In genomic region chr12:9933966-9934365, GRCh38 we compare ENCODE assay signal across 17 cellular contexts. TPM values are rescaled to one million over a fixed set of nuclear protein-coding genes. Genes with fewer than 3 reads are reported as not detected.
DNase-seq lines count a peak whose midpoint lies in the region; ATAC-seq and TF ChIP-seq lines count a peak whose summit lies in the region.
"Had no signal": no experiment of that assay in that cellular context is flagged by ENCODE, and none has a peak within 500 bp of the region (broad histone marks: within the 10 kb centered on the region; RNA-seq: fewer than 3 reads in every experiment).

No MANE protein-coding gene starts in this region.

- no peak overlapping the region for H3K4me3 Mint-ChIP-seq in activated CD4-positive, alpha-beta memory T cell treated with anti-CD3 and anti-CD28 coated beads for 36 hours
- H3K4me3 Mint-ChIP-seq: CD4-positive, alpha-beta T cell; GM23338; HFFc6 had no signal

- H3K27ac Mint-ChIP-seq in activated CD4-positive, alpha-beta memory T cell treated with anti-CD3 and anti-CD28 coated beads for 36 hours, result no peak overlapping the region
- H3K27ac Mint-ChIP-seq: CD4-positive, alpha-beta T cell; GM23338; HFFc6 had no signal

- no peaks in the 10 kb centered on the region for H3K36me3 Mint-ChIP-seq in activated CD4-positive, alpha-beta memory T cell treated with anti-CD3 and anti-CD28 coated beads for 36 hours

- no peak for ATAC-seq in GM21737 (IDR thresholded peaks at IDR 0.05; ENCODE audit: unreplicated experiment)
- ATAC-seq: A549, GM12878, GM23338 had no signal

- CTCF ChIA-PET in activated CD4-positive, alpha-beta memory T cell treated with anti-CD3 and anti-CD28 coated beads for 36 hours (lab: Charles Lee), result interaction anchor here (1.2 to 1.7 kb wide), 2 partner anchors 9 to 120 kb away, joined by 3 to 5 read pairs; no protein-coding TSS in a partner anchor

- H3K9me3 Mint-ChIP-seq in activated CD4-positive, alpha-beta memory T cell treated with anti-CD3 and anti-CD28 coated beads for 36 hours, result no peaks in the 10 kb centered on the region
- H3K9me3 Mint-ChIP-seq: CD4-positive, alpha-beta T cell; GM23338; HFFc6 had no signal

- H3K4me1 Mint-ChIP-seq in activated CD4-positive, alpha-beta memory T cell treated with anti-CD3 and anti-CD28 coated beads for 36 hours (ENCODE audit: low read depth), result no peaks in the 10 kb centered on the region
- H3K4me1 Mint-ChIP-seq: GM23338 had no signal

- no peak for TF ChIP-seq CTCF in HFF-Myc (IDR thresholded peaks at IDR 0.05; ENCODE audit: low read depth, low read length, missing control alignments)

- peaks cover 4% of the 10 kb centered on the region for H3K27me3 Mint-ChIP-seq in activated CD4-positive, alpha-beta memory T cell treated with anti-CD3 and anti-CD28 coated beads for 36 hours
- H3K27me3 Mint-ChIP-seq: CD4-positive, alpha-beta T cell had no signal

- DNase-seq in AG08395 (ENCODE audit: low spot score), result peak; percentile 40
- DNase-seq in GM03348 (ENCODE audit: low spot score), result peak; percentile 13
- DNase-seq in HFF-Myc (ENCODE audit: extremely low read depth, low read depth), result peak; percentile 61
- peak; percentile 93 for DNase-seq in fibroblast of gingiva (ENCODE audit: low read depth)
- DNase-seq in activated CD4-positive, alpha-beta memory T cell treated with anti-CD3 and anti-CD28 coated beads for 36 hours, result no peak
- no peak for DNase-seq in NCI-H2227 (lab: John Stamatoyannopoulos, UW; ENCODE audit: unreplicated experiment)
- no peak for DNase-seq in NCI-H1694 (lab: John Stamatoyannopoulos, UW)
- DNase-seq: BE2C; Caco-2; CD4-positive, alpha-beta T cell; HCEC 1CT; HFFc6 had no signal

- no peak overlapping the region for H3K4me3 ChIP-seq in HFF-Myc (replicated peaks; ENCODE audit: low read depth, low read length)
- H3K4me3 ChIP-seq: A549, GM12878, GM23338 had no signal

- POLR2A ChIA-PET in activated CD4-positive, alpha-beta memory T cell treated with anti-CD3 and anti-CD28 coated beads for 36 hours (lab: Charles Lee), result interaction anchor here (0.6 kb wide), 1 partner anchor 105 kb away, joined by 4 read pairs; no protein-coding TSS in a partner anchor

- intact Hi-C loops in activated CD4-positive, alpha-beta memory T cell treated with anti-CD3 and anti-CD28 coated beads for 36 hours (cut with micrococcal nuclease), result no loop called here

RNA-seq across cellular contexts. Expression of gene CLEC2A, which starts 1.8 kb away (rescaled TPM):
- total RNA-seq in activated CD4-positive, alpha-beta memory T cell treated with anti-CD3 and anti-CD28 coated beads for 36 hours, result not detected
- total RNA-seq: Caco-2; CD4-positive, alpha-beta T cell; GM12878; GM23338; HFFc6; HT1080 had no signal

RNA-seq across cellular contexts. Expression of gene CLEC12A, which starts 37.2 kb away (rescaled TPM):
- total RNA-seq in activated CD4-positive, alpha-beta memory T cell treated with anti-CD3 and anti-CD28 coated beads for 36 hours, result not detected
- total RNA-seq: Caco-2, GM23338, HFFc6, HT1080 had no signal

RNA-seq across cellular contexts. Expression of gene KLRF2, which starts 52.7 kb away (rescaled TPM):
- total RNA-seq in activated CD4-positive, alpha-beta memory T cell treated with anti-CD3 and anti-CD28 coated beads for 36 hours, result not detected
- total RNA-seq: Caco-2; CD4-positive, alpha-beta T cell; GM12878; GM23338; HFFc6; HT1080 had no signal

Comparison
In these comparisons a context has a peak if more than half of its experiments do, and no peak if none do; other contexts are left out.
1. DNase-seq: peak in AG08395 (single experiment), GM03348 (single experiment), HFF-Myc (single experiment) and fibroblast of gingiva (single experiment); none in activated CD4-positive, alpha-beta memory T cell treated with anti-CD3 and anti-CD28 coated beads for 36 hours (single experiment), NCI-H2227 (single experiment) and NCI-H1694 (single experiment).